In genomic region chr3:188158731-188159355, GRCh38 we compare ENCODE assay signal across 13 cellular contexts. TPM values are rescaled to one million over a fixed set of nuclear protein-coding genes. Genes with fewer than 3 reads are reported as not detected.
DNase-seq lines count a peak whose midpoint lies in the region; ATAC-seq and TF ChIP-seq lines count a peak whose summit lies in the region.
"Had no signal": no experiment of that assay in that cellular context is flagged by ENCODE, and none has a peak within 500 bp of the region (broad histone marks: within the 10 kb centered on the region; RNA-seq: fewer than 3 reads in every experiment).

No MANE protein-coding gene starts in this region.

- no peak for TF ChIP-seq POLR2A in adrenal gland (IDR thresholded peaks at IDR 0.05)

- H3K4me3 ChIP-seq in adrenal gland (no peak overlapping the region), mucosa of descending colon (no peak overlapping the region), stomach smooth muscle (ENCODE audit: low read length in 2 of 2) (peak overlapping the region; percentile 41 to 60)

- CTCF ChIA-PET in activated naive CD4-positive, alpha-beta T cell treated with anti-CD3 and anti-CD28 coated beads for 36 hours (lab: Charles Lee) = interaction anchor here (1.1 kb wide), 1 partner anchor 418 kb away, joined by 5 read pairs; no protein-coding TSS in a partner anchor

- TF ChIP-seq CTCF in adrenal gland (IDR thresholded peaks at IDR 0.05) (no peak), mucosa of descending colon (IDR thresholded peaks at IDR 0.05) (no peak)

- DNase-seq in activated naive CD4-positive, alpha-beta T cell treated with anti-CD3 and anti-CD28 coated beads for 36 hours = no peak
- DNase-seq in activated naive CD4-positive, alpha-beta T cell treated with anti-CD3 and anti-CD28 coated beads, Interleukin-2, amount 50 U/mL, for 16 hours = no peak
- no peak for DNase-seq in adrenal gland
- DNase-seq in mucosa of descending colon = no peak
- no peak for DNase-seq in NCI-H146 (lab: John Stamatoyannopoulos, UW)
- no peak for DNase-seq in HuH-7 (ENCODE audit: low spot score)
- DNase-seq in NCI-H524 treated with DMSO at 0.1 percent for 48 hours (lab: John Stamatoyannopoulos, UW) = no peak
- DNase-seq: activated CD4-positive, alpha-beta T cell treated with anti-CD3 and anti-CD28 coated beads for 1 hour; glutamatergic neuron; NCI-H1436; NCI-H510A treated with DMSO at 0.1 percent for 48 hours; substantia nigra had no signal

- peak overlapping the region; percentile 26 for H3K27ac Mint-ChIP-seq in activated naive CD4-positive, alpha-beta T cell treated with anti-CD3 and anti-CD28 coated beads for 36 hours

- peak overlapping the region; percentile 62 to 65 for H3K9ac ChIP-seq in stomach smooth muscle (ENCODE audit: low read length in 2 of 2)

- H3K27me3 ChIP-seq in adrenal gland (no peaks in the 10 kb centered on the region), stomach smooth muscle (ENCODE audit: control insufficient read depth in 1 of 2, insufficient read depth in 2 of 2, low read length in 2 of 2) (no peaks in the 10 kb centered on the region)

- WGBS in adrenal gland, 4 donors = 65 to 73% (median 68%) methylated on average over 9 of the region's 9 CpGs

- H3K4me1 Mint-ChIP-seq in activated naive CD4-positive, alpha-beta T cell treated with anti-CD3 and anti-CD28 coated beads for 36 hours (ENCODE audit: low read depth) = peaks cover 55% of the 10 kb centered on the region

- H3K27ac ChIP-seq in adrenal gland = peak overlapping the region in 3 of 5 donors; percentile 33 to 57 (median 56)
- H3K27ac ChIP-seq in stomach smooth muscle (ENCODE audit: low read length) = peak overlapping the region; percentile 100

- ATAC-seq in mucosa of descending colon = peak; percentile 37

- no peaks in the 10 kb centered on the region for H3K27me3 Mint-ChIP-seq in activated naive CD4-positive, alpha-beta T cell treated with anti-CD3 and anti-CD28 coated beads for 36 hours (ENCODE audit: low read depth)

- intact Hi-C loops in activated naive CD4-positive, alpha-beta T cell treated with anti-CD3 and anti-CD28 coated beads for 36 hours (cut with micrococcal nuclease) = loop anchor here (10.0 kb wide), 1 partner anchor 184 kb away; no protein-coding TSS in a partner anchor
- intact Hi-C loops in adrenal gland (cut with DNase I) = no loop called here
- intact Hi-C loops in mucosa of descending colon (cut with DNase I, micrococcal nuclease) = loop anchor here (10.0 kb wide), 2 partner anchors 56 to 414 kb away; partner anchors contain the start of gene BCL6 (in 1 of the 2)

- no peaks in the 10 kb centered on the region for H3K36me3 ChIP-seq in adrenal gland (replicated peaks in 1 of 2)
- no peaks in the 10 kb centered on the region for H3K36me3 ChIP-seq in mucosa of descending colon (ENCODE audit: low read depth)
- peaks cover 0 to 2% of the 10 kb centered on the region in 2 donors for H3K36me3 ChIP-seq in stomach smooth muscle (ENCODE audit: control insufficient read depth in 2 of 2, insufficient read depth in 2 of 2, low read length in 2 of 2)

- H3K4me3 Mint-ChIP-seq in activated naive CD4-positive, alpha-beta T cell treated with anti-CD3 and anti-CD28 coated beads for 36 hours = no peak overlapping the region

- H3K4me1 ChIP-seq in adrenal gland (replicated peaks in 1 of 2) (peaks cover 23 to 54% of the 10 kb centered on the region in 2 donors), mucosa of descending colon (ENCODE audit: low read depth) (peaks cover 82% of the 10 kb centered on the region), stomach smooth muscle (ENCODE audit: control insufficient read depth, insufficient read depth, low read length) (peaks cover 71% of the 10 kb centered on the region)

- H3K9me3 ChIP-seq in adrenal gland (replicated peaks in 1 of 3) (no peaks in the 10 kb centered on the region), mucosa of descending colon (no peaks in the 10 kb centered on the region), stomach smooth muscle (ENCODE audit: control insufficient read depth in 2 of 2, low read length in 2 of 2) (no peaks in the 10 kb centered on the region)

- H3K36me3 Mint-ChIP-seq in activated naive CD4-positive, alpha-beta T cell treated with anti-CD3 and anti-CD28 coated beads for 36 hours (ENCODE audit: low read depth) = peaks cover 14% of the 10 kb centered on the region

- H3K9me3 Mint-ChIP-seq in activated naive CD4-positive, alpha-beta T cell treated with anti-CD3 and anti-CD28 coated beads for 36 hours = no peaks in the 10 kb centered on the region

RNA-seq across cellular contexts. Expression of gene LPP, which starts 4.9 kb away (rescaled TPM):
- 10 to 100 TPM; 27.5 to 31.8 TPM for total RNA-seq in activated naive CD4-positive, alpha-beta T cell treated with anti-CD3 and anti-CD28 coated beads for 36 hours
- total RNA-seq in adrenal gland (100 to 1,000 TPM in 6 of 8 donors, 10 to 100 TPM in 2; 84.1 to 170 (median 132) TPM), mucosa of descending colon (100 to 1,000 TPM; 262 to 816 (median 325) TPM)
- polyA plus RNA-seq in adrenal gland = 10 to 100 TPM in 2 of 3 donors, 1 to 10 TPM in 1; 7.0 to 22.9 (median 12.1) TPM

Comparison
In these comparisons a context has a peak if more than half of its experiments do, and no peak if none do; other contexts are left out.
1. H3K4me3 ChIP-seq: peak in stomach smooth muscle (2 of 2); none in adrenal gland (0 of 4) and mucosa of descending colon (single experiment).
2. intact Hi-C loops: an anchor here in activated naive CD4-positive, alpha-beta T cell treated with anti-CD3 and anti-CD28 coated beads for 36 hours (10.0 kb wide) and mucosa of descending colon (10.0 kb wide); none called in adrenal gland.